In genomic region chr15:74937602-74938371, GRCh38 we compare ENCODE assay signal across 8 cellular contexts. TPM values are rescaled to one million over a fixed set of nuclear protein-coding genes. Genes with fewer than 3 reads are reported as not detected.
DNase-seq lines count a peak whose midpoint lies in the region; ATAC-seq and TF ChIP-seq lines count a peak whose summit lies in the region.

Gene COX5A (minus strand): TSS chr15:74938073. CDS start chr15:74938014, 59 bp downstream.

- peaks cover 26% of the 10 kb centered on the region for H3K4me1 Mint-ChIP-seq in CD14-positive monocyte
- peaks cover 20% of the 10 kb centered on the region for H3K4me1 Mint-ChIP-seq in dendritic cell treated with granulocyte-macrophage colony-stimulating factor and Interleukin-4, amounts not matched to agents 40 ng/mL and 50 ng/mL, for 4 days (ENCODE audit: low read depth)

- peak within 1 kb of the TSS; percentile 82 to 94 (median 91) for H3K27ac Mint-ChIP-seq in CD14-positive monocyte
- H3K27ac Mint-ChIP-seq in dendritic cell treated with granulocyte-macrophage colony-stimulating factor and Interleukin-4, amounts not matched to agents 40 ng/mL and 50 ng/mL, for 4 days, result peak within 1 kb of the TSS; percentile 88

- peak within 1 kb of the TSS; percentile 96 to 99 for H3K27ac ChIP-seq in liver (ENCODE audit: low read depth in 1 of 2, low read length in 2 of 2)

- intact Hi-C loops in CD14-positive monocyte (cut with micrococcal nuclease), result loop anchor here in 1 of 2 donors (2.0 to 5.0 kb wide), 4 partner anchors 31 to 515 kb away; partner anchors contain the start of genes C15orf39, FAM219B, SCAMP2 and SIN3A
- intact Hi-C loops in dendritic cell treated with granulocyte-macrophage colony-stimulating factor and Interleukin-4, amounts not matched to agents 40 ng/mL and 50 ng/mL, for 4 days (cut with micrococcal nuclease), result loop anchor here (5.0 kb wide), 3 partner anchors 35 to 160 kb away; partner anchors contain the start of gene ULK3

- H3K36me3 Mint-ChIP-seq in CD14-positive monocyte, result peaks cover 6 to 10% of the 10 kb centered on the region in 2 donors
- H3K36me3 Mint-ChIP-seq in dendritic cell treated with granulocyte-macrophage colony-stimulating factor and Interleukin-4, amounts not matched to agents 40 ng/mL and 50 ng/mL, for 4 days (ENCODE audit: low read depth), result peaks cover 23% of the 10 kb centered on the region

- H3K27me3 Mint-ChIP-seq in CD14-positive monocyte (ENCODE audit: low read depth in 3 of 3), result peaks cover 0 to 1% (median 1%) of the 10 kb centered on the region in 3 donors
- peaks cover 1% of the 10 kb centered on the region for H3K27me3 Mint-ChIP-seq in dendritic cell treated with granulocyte-macrophage colony-stimulating factor and Interleukin-4, amounts not matched to agents 40 ng/mL and 50 ng/mL, for 4 days

- no peak for TF ChIP-seq RAD21 in liver (IDR thresholded peaks at IDR 0.05)

- peaks cover 0 to 2% (median 0%) of the 10 kb centered on the region in 7 donors for H3K9me3 Mint-ChIP-seq in CD14-positive monocyte
- no peaks in the 10 kb centered on the region for H3K9me3 Mint-ChIP-seq in dendritic cell treated with granulocyte-macrophage colony-stimulating factor and Interleukin-4, amounts not matched to agents 40 ng/mL and 50 ng/mL, for 4 days

- peak within 1 kb of the TSS; percentile 77 to 88 for H3K9ac ChIP-seq in liver (ENCODE audit: low read depth in 1 of 2, low read length in 2 of 2)

- H3K4me1 ChIP-seq in liver (ENCODE audit: control insufficient read depth in 4 of 4, insufficient read depth in 4 of 4, low read length in 3 of 4), result peaks cover 2 to 15% (median 7%) of the 10 kb centered on the region in 4 donors

- peak within 1 kb of the TSS; percentile 78 to 92 for H3K4me3 Mint-ChIP-seq in CD14-positive monocyte
- H3K4me3 Mint-ChIP-seq in dendritic cell treated with granulocyte-macrophage colony-stimulating factor and Interleukin-4, amounts not matched to agents 40 ng/mL and 50 ng/mL, for 4 days, result peak within 1 kb of the TSS; percentile 85

- H3K36me3 ChIP-seq in liver (ENCODE audit: control insufficient read depth in 4 of 4, insufficient read depth in 3 of 4, low read depth in 1 of 4, low read length in 3 of 4), result peaks cover 0 to 3% (median 0%) of the 10 kb centered on the region in 4 donors

- TF ChIP-seq CTCF in CD14-positive monocyte (IDR thresholded peaks at IDR 0.05) (no peak), liver (IDR thresholded peaks at IDR 0.05; ENCODE audit: low read depth, low read length, missing input control) (no peak)

- ATAC-seq in GM19397 (IDR thresholded peaks at IDR 0.05; ENCODE audit: unreplicated experiment) (peak; percentile 93), HG03565 (IDR thresholded peaks at IDR 0.05; ENCODE audit: unreplicated experiment) (peak; percentile 81)

- DNase-seq in CD14-positive monocyte (ENCODE audit: low spot score), result peak; percentile 93
- DNase-seq in NCI-H748 (lab: John Stamatoyannopoulos, UW; ENCODE audit: unreplicated experiment), result peak; percentile 93
- peak; percentile 87 to 90 for DNase-seq in activated CD4-positive, alpha-beta T cell treated with anti-CD3 and anti-CD28 coated beads, Interleukin-2, amount 50 U/mL, for 4 hours
- DNase-seq in stimulated activated CD4-positive, alpha-beta T cell treated with anti-CD3 and anti-CD28 coated beads, Interleukin-4, amount 100 ng/mL, for 1 hour, result peak; percentile 91

- no peaks in the 10 kb centered on the region for H3K27me3 ChIP-seq in liver (ENCODE audit: control insufficient read depth in 4 of 4, insufficient read depth in 4 of 4, low read length in 3 of 4)

- under 1% methylated on average over 84 of the region's 84 CpGs for WGBS in liver

- no peaks in the 10 kb centered on the region for H3K9me3 ChIP-seq in liver (ENCODE audit: control insufficient read depth in 4 of 4, low read length in 3 of 4)

- H3K4me3 ChIP-seq in liver (ENCODE audit: low read depth in 1 of 3, low read length in 3 of 3), result peak within 1 kb of the TSS; percentile 87 to 96 (median 90)

TF ChIP-seq in liver, 16 proteins besides CTCF, POLR2A, EP300 and RAD21:
- TF ChIP-seq FOXA1 (IDR thresholded peaks at IDR 0.05), result no peak
- peak; percentile 96 for TF ChIP-seq YY1 (IDR thresholded peaks at IDR 0.05)
- TF ChIP-seq RXRA (IDR thresholded peaks at IDR 0.05), result peak in 1 of 2 donors; percentile 56
- no peak for TF ChIP-seq TAF1 (conservative IDR thresholded peaks at IDR 0.05)
- TF ChIP-seq, protein P1, sequence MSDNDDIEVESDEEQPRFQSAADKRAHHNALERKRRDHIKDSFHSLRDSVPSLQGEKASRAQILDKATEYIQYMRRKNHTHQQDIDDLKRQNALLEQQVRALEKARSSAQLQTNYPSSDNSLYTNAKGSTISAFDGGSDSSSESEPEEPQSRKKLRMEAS (IDR thresholded peaks at IDR 0.05), result no peak
- TF ChIP-seq SP1 (IDR thresholded peaks at IDR 0.05), result peak; percentile 43
- TF ChIP-seq, protein P2, sequence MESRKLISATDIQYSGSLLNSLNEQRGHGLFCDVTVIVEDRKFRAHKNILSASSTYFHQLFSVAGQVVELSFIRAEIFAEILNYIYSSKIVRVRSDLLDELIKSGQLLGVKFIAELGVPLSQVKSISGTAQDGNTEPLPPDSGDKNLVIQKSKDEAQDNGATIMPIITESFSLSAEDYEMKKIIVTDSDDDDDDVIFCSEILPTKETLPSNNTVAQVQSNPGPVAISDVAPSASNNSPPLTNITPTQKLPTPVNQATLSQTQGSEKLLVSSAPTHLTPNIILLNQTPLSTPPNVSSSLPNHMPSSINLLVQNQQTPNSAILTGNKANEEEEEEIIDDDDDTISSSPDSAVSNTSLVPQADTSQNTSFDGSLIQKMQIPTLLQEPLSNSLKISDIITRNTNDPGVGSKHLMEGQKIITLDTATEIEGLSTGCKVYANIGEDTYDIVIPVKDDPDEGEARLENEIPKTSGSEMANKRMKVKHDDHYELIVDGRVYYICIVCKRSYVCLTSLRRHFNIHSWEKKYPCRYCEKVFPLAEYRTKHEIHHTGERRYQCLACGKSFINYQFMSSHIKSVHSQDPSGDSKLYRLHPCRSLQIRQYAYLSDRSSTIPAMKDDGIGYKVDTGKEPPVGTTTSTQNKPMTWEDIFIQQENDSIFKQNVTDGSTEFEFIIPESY (IDR thresholded peaks at IDR 0.05), result peak; percentile 52
- TF ChIP-seq REST (IDR thresholded peaks at IDR 0.05), result peak; percentile 4
- no peak for TF ChIP-seq JUND (IDR thresholded peaks at IDR 0.05)
- TF ChIP-seq EGR1 (IDR thresholded peaks at IDR 0.05; ENCODE audit: low read depth in 2 of 2), result peak; percentile 67 to 93

RNA-seq across cellular contexts. Expression of gene COX5A, which starts in this region (rescaled TPM):
- polyA plus RNA-seq in CD14-positive monocyte (100 to 1,000 TPM; 434 to 498 TPM), liver (100 to 1,000 TPM; 320 to 374 TPM)
- total RNA-seq in liver, result 10 to 100 TPM; 47.9 to 60.0 TPM

Comparison
In these comparisons a context has a peak if more than half of its experiments do, and no peak if none do; other contexts are left out.
1. Peak in every context shown above with its lines: DNase-seq, ATAC-seq, H3K4me3 ChIP-seq and H3K27ac ChIP-seq.